ENCODE assay signal across 9 cellular contexts in the genomic region with DNA sequence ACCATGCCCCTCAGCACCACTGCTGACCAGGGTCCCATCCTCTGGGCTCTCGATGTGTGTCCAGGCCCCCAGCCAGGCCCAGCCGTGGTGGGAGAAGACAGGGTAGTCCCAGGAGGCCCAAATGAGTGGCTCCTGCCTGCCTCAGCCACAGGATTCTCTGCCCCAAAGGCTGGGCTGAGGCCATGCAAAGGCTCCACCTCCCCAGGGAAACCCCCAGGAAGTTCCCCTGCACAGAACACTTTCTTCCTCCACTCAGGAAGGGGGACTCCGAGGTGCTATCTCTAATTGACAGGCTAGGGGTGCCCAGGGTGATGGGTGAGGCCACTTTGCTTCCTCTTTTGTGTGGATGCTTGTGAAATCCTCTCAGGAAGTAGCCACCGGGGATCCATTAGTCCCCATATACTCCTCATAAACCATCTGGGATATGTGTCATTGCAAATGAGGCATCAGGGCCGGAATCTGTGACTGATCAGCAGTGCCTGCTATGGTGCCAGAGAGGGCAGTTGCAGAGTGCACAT.
A peak's percentile ranks its signal among the peaks of the same experiment; 100 is the strongest.
DNase-seq lines count a peak whose midpoint lies in the region; ATAC-seq lines count a peak whose summit lies in the region.
"Had no signal": no experiment of that assay in that cellular context is flagged by ENCODE, and none has a peak within 500 bp of the region (broad histone marks: within the 10 kb centered on the region; RNA-seq: fewer than 3 reads in every experiment).

No MANE protein-coding gene starts in this region.

- peak; percentile 87 for ATAC-seq in HG02678 (IDR thresholded peaks at IDR 0.05; ENCODE audit: unreplicated experiment)
- peak; percentile 82 for ATAC-seq in stimulated activated effector memory CD8-positive, alpha-beta T cell treated with anti-CD3 and anti-CD28 coated beads, Interleukin-12 subunit alpha, Interleukin-12 subunit beta, amount 100 ng/mL, for 72 hours

- peaks cover 42% of the 10 kb centered on the region for H3K4me1 Mint-ChIP-seq in stimulated activated effector memory CD8-positive, alpha-beta T cell treated with anti-CD3 and anti-CD28 coated beads, Interleukin-12 subunit alpha, Interleukin-12 subunit beta, amount 100 ng/mL, for 72 hours

- DNase-seq in activated T-cell treated with anti-CD3 and anti-CD28 coated beads for 48 hours (ENCODE audit: low read depth) (peak; percentile 23), RKO (ENCODE audit: low spot score) (peak; percentile 53), NCI-H2171 (lab: John Stamatoyannopoulos, UW) (no peak), NCI-H524 treated with DMSO at 0.1 percent for 48 hours (lab: John Stamatoyannopoulos, UW) (no peak), NCI-H446 treated with DMSO at 0.1 percent for 48 hours (lab: John Stamatoyannopoulos, UW) (no peak)
- no peak for DNase-seq in activated T-cell treated with anti-CD3 and anti-CD28 coated beads, Interleukin-2, amount 50 U/mL, for 1 hour
- peak; percentile 35 to 79 for DNase-seq in stimulated activated effector memory CD8-positive, alpha-beta T cell treated with anti-CD3 and anti-CD28 coated beads, Interleukin-12 subunit alpha, Interleukin-12 subunit beta, amount 100 ng/mL, for 72 hours (ENCODE audit: low spot score in 2 of 2)

- H3K4me3 Mint-ChIP-seq in stimulated activated effector memory CD8-positive, alpha-beta T cell treated with anti-CD3 and anti-CD28 coated beads, Interleukin-12 subunit alpha, Interleukin-12 subunit beta, amount 100 ng/mL, for 72 hours, result peak overlapping the region; percentile 49

- H3K36me3 Mint-ChIP-seq in stimulated activated effector memory CD8-positive, alpha-beta T cell treated with anti-CD3 and anti-CD28 coated beads, Interleukin-12 subunit alpha, Interleukin-12 subunit beta, amount 100 ng/mL, for 72 hours, result no peaks in the 10 kb centered on the region
- H3K36me3 Mint-ChIP-seq: CD4-positive, alpha-beta memory T cell had no signal

- H3K9me3 Mint-ChIP-seq in stimulated activated effector memory CD8-positive, alpha-beta T cell treated with anti-CD3 and anti-CD28 coated beads, Interleukin-12 subunit alpha, Interleukin-12 subunit beta, amount 100 ng/mL, for 72 hours, result no peaks in the 10 kb centered on the region
- H3K9me3 Mint-ChIP-seq: CD4-positive, alpha-beta memory T cell had no signal

- H3K27ac Mint-ChIP-seq in stimulated activated effector memory CD8-positive, alpha-beta T cell treated with anti-CD3 and anti-CD28 coated beads, Interleukin-12 subunit alpha, Interleukin-12 subunit beta, amount 100 ng/mL, for 72 hours, result peak overlapping the region; percentile 72

Comparison
In these comparisons a context has a peak if more than half of its experiments do, and no peak if none do; other contexts are left out.
1. DNase-seq: peak in activated T-cell treated with anti-CD3 and anti-CD28 coated beads for 48 hours (single experiment), RKO (single experiment) and stimulated activated effector memory CD8-positive, alpha-beta T cell treated with anti-CD3 and anti-CD28 coated beads, Interleukin-12 subunit alpha, Interleukin-12 subunit beta, amount 100 ng/mL, for 72 hours (2 of 2); none in activated T-cell treated with anti-CD3 and anti-CD28 coated beads, Interleukin-2, amount 50 U/mL, for 1 hour (single experiment), NCI-H2171 (single experiment), NCI-H524 treated with DMSO at 0.1 percent for 48 hours (single experiment) and NCI-H446 treated with DMSO at 0.1 percent for 48 hours (single experiment).